9 cellular contexts compared by ENCODE assay signal in the genomic region with DNA sequence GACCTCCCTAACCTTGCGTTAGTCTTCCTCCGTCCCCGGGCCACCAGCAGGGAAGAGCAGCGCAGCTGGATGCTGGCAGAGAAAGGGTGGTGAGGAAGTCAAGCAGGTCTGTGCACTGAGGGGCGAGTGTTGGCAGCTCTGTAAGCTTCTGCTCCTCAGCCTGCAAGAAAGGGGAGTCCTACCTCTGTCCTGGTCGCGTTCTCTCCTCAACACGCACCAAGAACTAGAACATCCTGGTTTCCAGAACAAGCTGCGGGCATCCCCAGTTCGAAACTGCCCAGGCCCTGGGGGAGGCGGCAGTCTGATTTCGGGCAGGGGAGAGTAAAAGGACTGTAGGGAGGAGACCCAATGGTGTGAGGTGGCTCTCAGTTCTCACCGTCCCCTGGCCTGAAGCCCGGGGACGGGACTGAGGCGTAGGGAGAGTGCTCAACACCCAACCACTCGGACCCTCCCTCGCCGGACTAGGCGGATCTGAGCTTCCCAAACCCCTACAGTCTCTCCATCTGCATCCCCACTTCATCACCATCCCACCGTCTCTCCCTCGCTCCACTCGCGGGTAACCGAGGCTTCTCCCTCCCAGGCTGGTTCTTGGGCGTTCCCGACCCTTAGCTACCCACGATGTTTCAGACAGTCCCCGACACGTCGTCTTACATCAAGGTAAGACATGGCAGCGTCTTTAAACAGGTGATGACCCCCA. TPM values are rescaled to one million over a fixed set of nuclear protein-coding genes. Genes with fewer than 3 reads are reported as not detected.
DNase-seq lines count a peak whose midpoint lies in the region; ATAC-seq and TF ChIP-seq lines count a peak whose summit lies in the region.
"Had no signal": no experiment of that assay in that cellular context is flagged by ENCODE, and none has a peak within 500 bp of the region (broad histone marks: within the 10 kb centered on the region; RNA-seq: fewer than 3 reads in every experiment).

No MANE protein-coding gene starts in this region.

- ATAC-seq in GM18909 (IDR thresholded peaks at IDR 0.05; ENCODE audit: poor library complexity, unreplicated experiment) (peak; percentile 34), GM18873 (IDR thresholded peaks at IDR 0.05; ENCODE audit: low FRiP score, unreplicated experiment) (no peak), HG03439 (IDR thresholded peaks at IDR 0.05; ENCODE audit: unreplicated experiment) (no peak)

- DNase-seq in dorsolateral prefrontal cortex: no peak
- DNase-seq in trophoblast cell: no peak
- DNase-seq in SKM-1 treated with dmso at 0.1 percent for 144 hours (lab: John Stamatoyannopoulos, UW; ENCODE audit: unreplicated experiment): no peak
- DNase-seq in AG20443 (ENCODE audit: low spot score): no peak
- DNase-seq: NCI-H2171 had no signal

- no peak overlapping the region for H3K18ac ChIP-seq in trophoblast cell (ENCODE audit: low read length)

- no peak overlapping the region for H3K27ac ChIP-seq in HUES6 (ENCODE audit: low read depth, low read length)
- H3K27ac ChIP-seq in dorsolateral prefrontal cortex: peak overlapping the region in 7 of 59 donors; percentile 15 to 80 (median 46)
- H3K27ac ChIP-seq in trophoblast cell (ENCODE audit: low read depth, low read length): no peak overlapping the region

- H2AK5ac ChIP-seq in trophoblast cell (ENCODE audit: low read length): no peak overlapping the region

- intact Hi-C loops in dorsolateral prefrontal cortex (cut with DNase I): no loop called here

- H2AFZ ChIP-seq in trophoblast cell (ENCODE audit: insufficient read depth, low read length, poor library complexity): no peak overlapping the region

- no peaks in the 10 kb centered on the region for H3K36me3 ChIP-seq in HUES6 (ENCODE audit: control insufficient read depth, insufficient read depth, low read length)
- no peaks in the 10 kb centered on the region for H3K36me3 ChIP-seq in trophoblast cell (ENCODE audit: control insufficient read depth in 1 of 2, insufficient read depth in 2 of 2, low read length in 2 of 2)

- H4K12ac ChIP-seq in trophoblast cell (ENCODE audit: low read depth, low read length): no peak overlapping the region

- H3K23ac ChIP-seq in trophoblast cell (ENCODE audit: low read length): no peak overlapping the region

- H4K8ac ChIP-seq in trophoblast cell (ENCODE audit: low read depth, low read length): no peak overlapping the region

- H3K79me2 ChIP-seq in trophoblast cell (ENCODE audit: control insufficient read depth, insufficient read depth, low read length, poor library complexity): no peaks in the 10 kb centered on the region

- peaks cover 54% of the 10 kb centered on the region for H3K4me1 ChIP-seq in HUES6 (ENCODE audit: control insufficient read depth, insufficient read depth, low read length)
- peaks cover 10 to 21% of the 10 kb centered on the region in 2 experiments for H3K4me1 ChIP-seq in trophoblast cell (ENCODE audit: control insufficient read depth in 1 of 2, insufficient read depth in 2 of 2, low read length in 2 of 2)

- H3K4ac ChIP-seq in trophoblast cell (ENCODE audit: low read depth, low read length): no peak overlapping the region

- H3K27me3 ChIP-seq in HUES6 (ENCODE audit: control insufficient read depth, insufficient read depth, low read length): peaks cover 100% of the 10 kb centered on the region
- H3K27me3 ChIP-seq in dorsolateral prefrontal cortex: peaks cover 16 to 91% (median 71%) of the 10 kb centered on the region in 45 donors
- peaks cover 83% of the 10 kb centered on the region for H3K27me3 ChIP-seq in trophoblast cell (ENCODE audit: insufficient read depth, low read length)

- H3K9ac ChIP-seq in HUES6 (ENCODE audit: low read length) (no peak overlapping the region), trophoblast cell (ENCODE audit: low read length) (no peak overlapping the region)

- WGBS in trophoblast cell (ENCODE audit: extremely low coverage, insufficient coverage, insufficient read length): no CpG with 5 or more reads among the region's 32 CpGs

- no peak overlapping the region for H3K14ac ChIP-seq in trophoblast cell (ENCODE audit: low read length)

- peak overlapping the region; percentile 45 for H3K4me2 ChIP-seq in trophoblast cell (ENCODE audit: low read length)

- H3K9me3 ChIP-seq in HUES6 (ENCODE audit: control insufficient read depth, insufficient read depth, low read depth, low read length) (no peaks in the 10 kb centered on the region), trophoblast cell (ENCODE audit: insufficient read depth, low read depth, low read length) (peaks cover 10% of the 10 kb centered on the region)

- TF ChIP-seq CTCF in dorsolateral prefrontal cortex (IDR thresholded peaks at IDR 0.05 in 54 of 56, conservative IDR thresholded peaks at IDR 0.05 in 2 of 56; ENCODE audit: low read depth in 1 of 56, partially characterized antibody in 56 of 56): no peak

- no peak overlapping the region for H2BK12ac ChIP-seq in trophoblast cell (ENCODE audit: low read length)

- H3K4me3 ChIP-seq in HUES6 (ENCODE audit: low read depth, low read length) (peak overlapping the region; percentile 55), dorsolateral prefrontal cortex (peak overlapping the region in 42 of 59 donors; percentile 7 to 63 (median 39)), trophoblast cell (ENCODE audit: low read depth, low read length) (no peak overlapping the region)

- H3K79me1 ChIP-seq in trophoblast cell (ENCODE audit: low read length): no peaks in the 10 kb centered on the region

- no peak overlapping the region for H2BK5ac ChIP-seq in trophoblast cell (ENCODE audit: low read depth, low read length, poor library complexity)

- H2BK120ac ChIP-seq in trophoblast cell (ENCODE audit: insufficient read depth, low read length, poor library complexity): no peak overlapping the region

- no peak overlapping the region for H4K91ac ChIP-seq in trophoblast cell (ENCODE audit: low read depth, low read length)

RNA-seq across cellular contexts. Expression of gene FLI1, which starts 7.7 kb away (rescaled TPM):
- 10 to 100 TPM in 47 of 120 experiments, 1 to 10 TPM in 73; 2.8 to 26.0 (median 9.3) TPM for total RNA-seq in dorsolateral prefrontal cortex
- 2.3 and 3.1 TPM in 2 replicates for polyA plus RNA-seq in trophoblast cell (2013)
